In the genomic region with DNA sequence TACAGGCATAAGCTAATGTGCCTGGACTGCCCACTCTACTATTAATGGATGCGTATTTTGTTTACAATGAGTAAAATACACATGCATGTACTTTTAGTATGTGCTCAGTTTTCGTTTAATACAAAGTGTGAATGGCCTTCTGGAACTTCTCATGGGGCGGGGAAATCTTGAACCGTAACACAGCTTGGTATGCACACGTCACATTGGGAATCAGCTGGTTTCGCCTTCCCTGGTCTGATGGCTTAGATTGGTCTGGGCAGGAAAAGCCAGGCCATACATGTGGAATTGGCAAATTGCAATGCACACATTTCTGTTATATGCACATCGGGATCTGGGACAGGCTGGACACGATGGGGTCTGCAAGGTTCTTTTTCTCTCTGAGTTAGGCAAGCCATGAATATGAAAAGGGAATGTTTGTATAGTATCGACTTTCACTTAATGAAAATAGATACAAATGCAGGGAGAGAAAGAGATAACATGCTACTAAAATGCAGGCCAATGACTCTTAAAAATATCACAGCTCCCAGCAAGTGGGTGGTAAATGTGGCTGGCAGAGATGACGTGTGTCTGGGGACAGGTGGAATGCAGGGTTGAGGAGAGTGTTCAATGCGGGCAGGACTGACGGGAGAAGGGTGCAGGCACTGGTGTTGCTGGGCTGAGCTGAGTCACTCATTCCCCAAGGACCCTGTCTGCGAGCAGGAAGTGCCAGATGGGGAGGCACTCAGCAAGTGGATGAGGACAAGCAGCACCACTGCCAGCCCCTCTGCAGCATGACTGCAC, we compare ENCODE assay signal across 11 cellular contexts.
DNase-seq lines count a peak whose midpoint lies in the region; ATAC-seq lines count a peak whose summit lies in the region.
"Had no signal": no experiment of that assay in that cellular context is flagged by ENCODE, and none has a peak within 500 bp of the region (broad histone marks: within the 10 kb centered on the region; RNA-seq: fewer than 3 reads in every experiment).

No MANE protein-coding gene starts in this region.

- ATAC-seq in HG02885 (IDR thresholded peaks at IDR 0.05; ENCODE audit: poor library complexity, unreplicated experiment) (no peak), GM19395 (IDR thresholded peaks at IDR 0.05; ENCODE audit: unreplicated experiment) (no peak), GM19351 (IDR thresholded peaks at IDR 0.05; ENCODE audit: unreplicated experiment) (no peak)

- DNase-seq in A172 (ENCODE audit: low spot score): peak; percentile 84
- DNase-seq in HT-29 (ENCODE audit: low spot score): peak; percentile 65
- DNase-seq in SHP77 treated with DMSO at 0.1 percent for 48 hours (lab: John Stamatoyannopoulos, UW): peak; percentile 51
- DNase-seq in hepatic stellate cell (ENCODE audit: low spot score): peak; percentile 84
- no peak for DNase-seq in NOMO-1 treated with dmso at 0.1 percent for 144 hours (lab: John Stamatoyannopoulos, UW; ENCODE audit: unreplicated experiment)
- DNase-seq: activated CD8-positive, alpha-beta memory T cell treated with anti-CD3 and anti-CD28 coated beads, Interleukin-2, amount 50 U/mL, for 4 hours; Kasumi-1; stimulated activated CD8-positive, alpha-beta memory T cell treated with anti-CD3 and anti-CD28 coated beads, Interleukin-4, amount 100 ng/mL, for 48 hours had no signal
